ENCODE assay signal across 24 cellular contexts in the genomic region with DNA sequence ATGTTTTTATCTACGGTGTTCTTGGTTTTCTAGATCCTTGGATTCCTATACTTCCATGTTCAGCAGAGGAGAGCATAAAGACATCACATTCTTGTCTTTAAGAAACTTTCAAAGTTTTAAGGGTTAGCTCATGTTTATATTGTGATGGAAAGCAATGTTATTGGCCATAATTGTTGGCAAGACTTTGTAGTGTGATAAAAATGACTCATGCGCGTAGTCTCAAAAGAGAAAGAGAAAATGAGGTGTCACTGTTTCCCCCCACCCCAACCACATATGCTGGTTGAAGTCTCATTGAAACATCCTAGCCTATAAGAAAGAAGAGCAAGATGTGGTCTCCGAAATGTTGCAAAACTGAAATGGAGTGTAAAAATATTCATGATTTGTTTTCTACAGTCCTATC.
"Had no signal": no experiment of that assay in that cellular context is flagged by ENCODE, and none has a peak within 500 bp of the region (broad histone marks: within the 10 kb centered on the region; RNA-seq: fewer than 3 reads in every experiment).

No MANE protein-coding gene starts in this region.

- H3K4me3 ChIP-seq: body of pancreas, left lung, lung, sigmoid colon, smooth muscle cell, thyroid gland, upper lobe of right lung had no signal

- H3K4me3 Mint-ChIP-seq: activated CD8-positive, alpha-beta T cell treated with anti-CD3 and anti-CD28 coated beads, Interleukin-2, amount 10 ng/mL, durations not matched to agents 7 days and 5 days; activated naive CD8-positive, alpha-beta T cell treated with anti-CD3 and anti-CD28 coated beads, Interleukin-2, amount 50 U/mL, for 24 hours; activated T-helper 1 cell treated with anti-CD3 and anti-CD28 coated beads, Interleukin-12 subunit alpha, Interleukin-12 subunit beta, Interleukin-2, Interleukin-4 antibody, amounts not matched to agents 30 ng/mL and 10 ng/mL and 1 ng/mL, durations not matched to agents 14 hours and 24 hours and 36 hours; mesothelial cell of epicardium; natural killer cell had no signal

- H3K27me3 Mint-ChIP-seq: activated naive CD8-positive, alpha-beta T cell treated with anti-CD3 and anti-CD28 coated beads, Interleukin-2, amount 50 U/mL, for 24 hours; progenitor cell of endocrine pancreas had no signal

- H3K9me3 Mint-ChIP-seq: activated T-helper 1 cell treated with anti-CD3 and anti-CD28 coated beads, Interleukin-12 subunit alpha, Interleukin-12 subunit beta, Interleukin-2, Interleukin-4 antibody, amounts not matched to agents 30 ng/mL and 10 ng/mL and 1 ng/mL, durations not matched to agents 14 hours and 24 hours and 36 hours had no signal

- H3K4me1 Mint-ChIP-seq: activated naive CD8-positive, alpha-beta T cell treated with anti-CD3 and anti-CD28 coated beads, Interleukin-2, amount 50 U/mL, for 24 hours; mesothelial cell of epicardium; natural killer cell had no signal

- H3K36me3 Mint-ChIP-seq: mesothelial cell of epicardium, natural killer cell had no signal

- DNase-seq: activated CD4-positive, alpha-beta T cell treated with anti-CD3 and anti-CD28 coated beads for 1 hour; activated CD4-positive, alpha-beta T cell treated with anti-CD3 and anti-CD28 coated beads, Interleukin-2, amount 50 U/mL, for 1 hour; activated CD8-positive, alpha-beta T cell treated with anti-CD3 and anti-CD28 coated beads, Interleukin-2, amount 10 ng/mL, durations not matched to agents 7 days and 5 days; activated gamma-delta T cell; activated naive CD4-positive, alpha-beta T cell treated with anti-CD3 and anti-CD28 coated beads, Interleukin-2, amount 50 U/mL, for 16 hours; activated naive CD8-positive, alpha-beta T cell treated with anti-CD3 and anti-CD28 coated beads, Interleukin-2, amount 50 U/mL, for 24 hours; body of pancreas; caudate nucleus; effector memory CD4-positive, alpha-beta T cell; kidney glomerular epithelial cell; left lung; natural killer cell; retina; sigmoid colon; stimulated activated CD4-positive, alpha-beta T cell treated with anti-CD3 and anti-CD28 coated beads, Interleukin-4, amount 100 ng/mL, for 1 hour; stimulated activated naive CD4-positive, alpha-beta T cell treated with Interleukin-2 at 50 U/mL for 16 hours; substantia nigra; thyroid gland; upper lobe of right lung had no signal

- H3K27ac Mint-ChIP-seq: activated CD8-positive, alpha-beta T cell treated with anti-CD3 and anti-CD28 coated beads, Interleukin-2, amount 10 ng/mL, durations not matched to agents 7 days and 5 days; activated naive CD8-positive, alpha-beta T cell treated with anti-CD3 and anti-CD28 coated beads, Interleukin-2, amount 50 U/mL, for 24 hours; activated T-helper 1 cell treated with anti-CD3 and anti-CD28 coated beads, Interleukin-12 subunit alpha, Interleukin-12 subunit beta, Interleukin-2, Interleukin-4 antibody, amounts not matched to agents 30 ng/mL and 10 ng/mL and 1 ng/mL, durations not matched to agents 14 hours and 24 hours and 36 hours; mesothelial cell of epicardium; natural killer cell; progenitor cell of endocrine pancreas had no signal

- ATAC-seq: activated CD8-positive, alpha-beta T cell treated with anti-CD3 and anti-CD28 coated beads, Interleukin-2, amount 10 ng/mL, durations not matched to agents 7 days and 5 days; activated naive CD8-positive, alpha-beta T cell treated with anti-CD3 and anti-CD28 coated beads, Interleukin-2, amount 50 U/mL, for 24 hours; body of pancreas; left lung; natural killer cell; upper lobe of right lung had no signal
